Comparison of ENCODE assay signal across 1 cellular context in genomic region chr17:59287887-59288286, GRCh38.
TF ChIP-seq lines count a peak whose summit lies in the region.

No MANE protein-coding gene starts in this region.

TF ChIP-seq in HCT116, 20 proteins besides CTCF, POLR2A, EP300 and RAD21 (continued from another document):
- TF ChIP-seq CBX3 (IDR thresholded peaks at IDR 0.05; ENCODE audit: low read depth) = no peak
- TF ChIP-seq POLR2AphosphoS5 (IDR thresholded peaks at IDR 0.05; ENCODE audit: low read depth, low read length) = no peak
- no peak for TF ChIP-seq EGR1 (IDR thresholded peaks at IDR 0.05; ENCODE audit: low read depth)
- TF ChIP-seq EZH2phosphoT487 (IDR thresholded peaks at IDR 0.05; ENCODE audit: borderline replicate concordance) = no peak
